ENCODE assay signal across 1 cellular context in genomic region chr11:67317365-67318238, GRCh38.
TF ChIP-seq lines count a peak whose summit lies in the region.

No MANE protein-coding gene starts in this region.

TF ChIP-seq in IMR-90, 13 proteins besides CTCF, POLR2A, EP300 and RAD21 (continued from another document):
- TF ChIP-seq, protein P1, sequence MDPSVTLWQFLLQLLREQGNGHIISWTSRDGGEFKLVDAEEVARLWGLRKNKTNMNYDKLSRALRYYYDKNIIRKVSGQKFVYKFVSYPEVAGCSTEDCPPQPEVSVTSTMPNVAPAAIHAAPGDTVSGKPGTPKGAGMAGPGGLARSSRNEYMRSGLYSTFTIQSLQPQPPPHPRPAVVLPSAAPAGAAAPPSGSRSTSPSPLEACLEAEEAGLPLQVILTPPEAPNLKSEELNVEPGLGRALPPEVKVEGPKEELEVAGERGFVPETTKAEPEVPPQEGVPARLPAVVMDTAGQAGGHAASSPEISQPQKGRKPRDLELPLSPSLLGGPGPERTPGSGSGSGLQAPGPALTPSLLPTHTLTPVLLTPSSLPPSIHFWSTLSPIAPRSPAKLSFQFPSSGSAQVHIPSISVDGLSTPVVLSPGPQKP (IDR thresholded peaks at IDR 0.05; ENCODE audit: borderline replicate concordance, low read depth, low read length) = no peak
- TF ChIP-seq RCOR1 (IDR thresholded peaks at IDR 0.05; ENCODE audit: insufficient replicate concordance, low read length) (no peak), CEBPB (IDR thresholded peaks at IDR 0.05; ENCODE audit: low read depth, low read length) (no peak), MXI1 (IDR thresholded peaks at IDR 0.05; ENCODE audit: borderline replicate concordance, low read depth, low read length) (peak; percentile 46; the same call in 1 of the 2 replicates), MAZ (IDR thresholded peaks at IDR 0.05; ENCODE audit: borderline replicate concordance, low read depth, low read length) (peak; percentile 69; the same call in 1 of the 2 replicates), NFE2L2 (IDR thresholded peaks at IDR 0.05; ENCODE audit: low read depth, low read length) (no peak)
- TF ChIP-seq, protein P2, sequence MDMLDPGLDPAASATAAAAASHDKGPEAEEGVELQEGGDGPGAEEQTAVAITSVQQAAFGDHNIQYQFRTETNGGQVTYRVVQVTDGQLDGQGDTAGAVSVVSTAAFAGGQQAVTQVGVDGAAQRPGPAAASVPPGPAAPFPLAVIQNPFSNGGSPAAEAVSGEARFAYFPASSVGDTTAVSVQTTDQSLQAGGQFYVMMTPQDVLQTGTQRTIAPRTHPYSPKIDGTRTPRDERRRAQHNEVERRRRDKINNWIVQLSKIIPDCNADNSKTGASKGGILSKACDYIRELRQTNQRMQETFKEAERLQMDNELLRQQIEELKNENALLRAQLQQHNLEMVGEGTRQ (IDR thresholded peaks at IDR 0.05; ENCODE audit: low read depth, low read length) = no peak
